Comparison of ENCODE assay signal across 1 cellular context in the genomic region with DNA sequence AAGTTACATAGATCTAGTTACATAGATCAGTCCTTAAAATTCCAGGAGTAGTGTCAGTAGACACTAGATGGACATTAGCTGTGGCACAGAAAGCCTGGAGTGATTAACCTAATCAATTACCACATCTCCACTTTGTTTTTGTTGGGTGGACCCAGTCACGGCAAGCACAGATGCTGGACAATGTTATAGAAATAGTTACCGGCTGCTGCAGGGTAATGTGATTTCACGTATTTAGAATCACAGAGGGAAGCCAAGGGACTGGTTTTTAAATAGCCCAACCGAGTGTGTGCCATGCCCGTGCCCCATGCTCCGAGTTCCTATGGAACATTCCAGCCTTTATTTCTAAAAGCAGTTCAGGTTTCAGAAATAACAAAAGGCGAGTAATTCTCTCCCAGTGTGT.
TF ChIP-seq lines count a peak whose summit lies in the region.

No MANE protein-coding gene starts in this region.

TF ChIP-seq in GM23338, 12 proteins besides CTCF, POLR2A, EP300 and RAD21:
- TF ChIP-seq EZH2phosphoT487 (IDR thresholded peaks at IDR 0.05; ENCODE audit: unreplicated experiment): no peak
- no peak for TF ChIP-seq ZNF331 (CRISPR knock-in tag; IDR thresholded peaks at IDR 0.05; ENCODE audit: low read depth)
- TF ChIP-seq, protein P1, sequence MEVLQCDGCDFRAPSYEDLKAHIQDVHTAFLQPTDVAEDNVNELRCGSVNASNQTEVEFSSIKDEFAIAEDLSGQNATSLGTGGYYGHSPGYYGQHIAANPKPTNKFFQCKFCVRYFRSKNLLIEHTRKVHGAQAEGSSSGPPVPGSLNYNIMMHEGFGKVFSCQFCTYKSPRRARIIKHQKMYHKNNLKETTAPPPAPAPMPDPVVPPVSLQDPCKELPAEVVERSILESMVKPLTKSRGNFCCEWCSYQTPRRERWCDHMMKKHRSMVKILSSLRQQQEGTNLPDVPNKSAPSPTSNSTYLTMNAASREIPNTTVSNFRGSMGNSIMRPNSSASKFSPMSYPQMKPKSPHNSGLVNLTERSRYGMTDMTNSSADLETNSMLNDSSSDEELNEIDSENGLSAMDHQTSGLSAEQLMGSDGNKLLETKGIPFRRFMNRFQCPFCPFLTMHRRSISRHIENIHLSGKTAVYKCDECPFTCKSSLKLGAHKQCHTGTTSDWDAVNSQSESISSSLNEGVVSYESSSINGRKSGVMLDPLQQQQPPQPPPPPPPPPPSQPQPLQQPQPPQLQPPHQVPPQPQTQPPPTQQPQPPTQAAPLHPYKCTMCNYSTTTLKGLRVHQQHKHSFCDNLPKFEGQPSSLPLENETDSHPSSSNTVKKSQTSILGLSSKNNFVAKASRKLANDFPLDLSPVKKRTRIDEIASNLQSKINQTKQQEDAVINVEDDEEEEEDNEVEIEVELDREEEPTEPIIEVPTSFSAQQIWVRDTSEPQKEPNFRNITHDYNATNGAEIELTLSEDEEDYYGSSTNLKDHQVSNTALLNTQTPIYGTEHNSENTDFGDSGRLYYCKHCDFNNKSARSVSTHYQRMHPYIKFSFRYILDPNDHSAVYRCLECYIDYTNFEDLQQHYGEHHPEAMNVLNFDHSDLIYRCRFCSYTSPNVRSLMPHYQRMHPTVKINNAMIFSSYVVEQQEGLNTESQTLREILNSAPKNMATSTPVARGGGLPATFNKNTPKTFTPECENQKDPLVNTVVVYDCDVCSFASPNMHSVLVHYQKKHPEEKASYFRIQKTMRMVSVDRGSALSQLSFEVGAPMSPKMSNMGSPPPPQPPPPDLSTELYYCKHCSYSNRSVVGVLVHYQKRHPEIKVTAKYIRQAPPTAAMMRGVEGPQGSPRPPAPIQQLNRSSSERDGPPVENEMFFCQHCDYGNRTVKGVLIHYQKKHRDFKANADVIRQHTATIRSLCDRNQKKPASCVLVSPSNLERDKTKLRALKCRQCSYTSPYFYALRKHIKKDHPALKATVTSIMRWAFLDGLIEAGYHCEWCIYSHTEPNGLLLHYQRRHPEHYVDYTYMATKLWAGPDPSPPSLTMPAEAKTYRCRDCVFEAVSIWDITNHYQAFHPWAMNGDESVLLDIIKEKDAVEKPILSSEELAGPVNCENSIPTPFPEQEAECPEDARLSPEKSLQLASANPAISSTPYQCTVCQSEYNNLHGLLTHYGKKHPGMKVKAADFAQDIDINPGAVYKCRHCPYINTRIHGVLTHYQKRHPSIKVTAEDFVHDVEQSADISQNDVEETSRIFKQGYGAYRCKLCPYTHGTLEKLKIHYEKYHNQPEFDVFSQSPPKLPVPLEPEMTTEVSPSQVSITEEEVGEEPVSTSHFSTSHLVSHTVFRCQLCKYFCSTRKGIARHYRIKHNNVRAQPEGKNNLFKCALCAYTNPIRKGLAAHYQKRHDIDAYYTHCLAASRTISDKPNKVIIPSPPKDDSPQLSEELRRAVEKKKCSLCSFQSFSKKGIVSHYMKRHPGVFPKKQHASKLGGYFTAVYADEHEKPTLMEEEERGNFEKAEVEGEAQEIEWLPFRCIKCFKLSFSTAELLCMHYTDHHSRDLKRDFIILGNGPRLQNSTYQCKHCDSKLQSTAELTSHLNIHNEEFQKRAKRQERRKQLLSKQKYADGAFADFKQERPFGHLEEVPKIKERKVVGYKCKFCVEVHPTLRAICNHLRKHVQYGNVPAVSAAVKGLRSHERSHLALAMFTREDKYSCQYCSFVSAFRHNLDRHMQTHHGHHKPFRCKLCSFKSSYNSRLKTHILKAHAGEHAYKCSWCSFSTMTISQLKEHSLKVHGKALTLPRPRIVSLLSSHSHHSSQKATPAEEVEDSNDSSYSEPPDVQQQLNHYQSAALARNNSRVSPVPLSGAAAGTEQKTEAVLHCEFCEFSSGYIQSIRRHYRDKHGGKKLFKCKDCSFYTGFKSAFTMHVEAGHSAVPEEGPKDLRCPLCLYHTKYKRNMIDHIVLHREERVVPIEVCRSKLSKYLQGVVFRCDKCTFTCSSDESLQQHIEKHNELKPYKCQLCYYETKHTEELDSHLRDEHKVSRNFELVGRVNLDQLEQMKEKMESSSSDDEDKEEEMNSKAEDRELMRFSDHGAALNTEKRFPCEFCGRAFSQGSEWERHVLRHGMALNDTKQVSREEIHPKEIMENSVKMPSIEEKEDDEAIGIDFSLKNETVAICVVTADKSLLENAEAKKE (CRISPR knock-in tag; IDR thresholded peaks at IDR 0.05): no peak
- no peak for TF ChIP-seq POLR2AphosphoS5 (IDR thresholded peaks at IDR 0.05; ENCODE audit: low read depth)
- no peak for TF ChIP-seq STAT1 (IDR thresholded peaks at IDR 0.05; ENCODE audit: unreplicated experiment)
- TF ChIP-seq ZNF114 (CRISPR knock-in tag; IDR thresholded peaks at IDR 0.05): no peak
- no peak for TF ChIP-seq CREB1 (CRISPR knock-in tag; IDR thresholded peaks at IDR 0.05; ENCODE audit: low read depth)
- no peak for TF ChIP-seq JUNB (IDR thresholded peaks at IDR 0.05; ENCODE audit: unreplicated experiment)
- no peak for TF ChIP-seq NANOG (IDR thresholded peaks at IDR 0.05; ENCODE audit: borderline replicate concordance)
- no peak for TF ChIP-seq REST (IDR thresholded peaks at IDR 0.05; ENCODE audit: unreplicated experiment)
- no peak for TF ChIP-seq EZH2 (IDR thresholded peaks at IDR 0.05; ENCODE audit: low read depth, unreplicated experiment)
- no peak for TF ChIP-seq ETS1 (IDR thresholded peaks at IDR 0.05)
TF ChIP-seq in GM23338: peak in this region for 0.
